In the genomic region with DNA sequence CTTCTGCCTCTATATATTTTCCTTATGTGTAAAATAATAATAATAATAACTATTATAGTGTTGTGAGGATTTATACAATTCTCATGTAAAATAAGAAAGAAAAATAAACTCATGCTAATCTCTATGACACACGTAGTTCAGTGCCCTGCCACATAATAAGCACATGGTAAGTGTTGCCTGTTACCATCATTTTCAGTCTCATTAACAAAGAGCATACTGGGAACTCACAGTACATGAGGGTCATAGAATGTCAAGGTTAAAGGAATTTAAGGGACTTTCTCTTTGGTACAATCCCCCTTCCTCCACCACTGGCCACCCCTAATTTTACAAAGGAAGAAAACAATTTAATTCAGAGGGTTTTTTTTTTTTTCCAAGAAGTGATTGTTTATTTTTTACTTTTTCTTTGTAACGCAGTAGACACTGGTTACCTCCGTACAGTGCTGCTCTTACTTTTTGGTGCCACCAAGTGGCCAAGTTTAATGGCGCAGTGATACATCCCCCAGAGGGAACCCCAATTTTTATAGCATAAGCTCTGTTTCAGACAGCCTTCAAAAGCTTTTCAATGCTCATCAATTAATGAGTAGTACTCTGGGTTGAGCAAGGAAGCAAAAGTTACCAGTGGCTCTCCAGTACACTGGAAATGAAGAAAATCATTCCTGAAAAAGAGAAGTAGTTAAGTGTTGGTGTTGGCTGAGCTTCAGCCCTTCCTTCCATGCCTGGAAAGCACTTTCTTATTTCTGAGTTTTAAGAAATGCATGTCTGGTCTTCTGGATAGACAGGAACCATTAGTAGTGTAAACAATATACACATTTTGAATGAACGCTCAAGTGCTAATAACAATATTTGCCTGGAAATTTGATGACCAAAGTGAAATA, we compare ENCODE assay signal across 8 cellular contexts.
DNase-seq lines count a peak whose midpoint lies in the region; ATAC-seq, FAIRE-seq and TF ChIP-seq lines count a peak whose summit lies in the region.

No MANE protein-coding gene starts in this region.

- TF ChIP-seq POLR2A in A549 (IDR thresholded peaks at IDR 0.05; ENCODE audit: low read length) (no peak), esophagus squamous epithelium (IDR thresholded peaks at IDR 0.05) (no peak)

- FAIRE-seq in A549 (lab: Jason Lieb, UNC) (no peak), pancreas (lab: Jason Lieb, UNC) (no peak), urothelium cell line (lab: Jason Lieb, UNC) (no peak)

- no peak overlapping the region for H3K4me3 Mint-ChIP-seq in activated CD8-positive, alpha-beta memory T cell treated with anti-CD3 and anti-CD28 coated beads, Interleukin-2, amount 10 ng/mL, durations not matched to agents 7 days and 5 days

- no peak overlapping the region for H3K4me2 ChIP-seq in A549

- DNase-seq in A549 (ENCODE audit: low read depth in 1 of 2, low spot score in 1 of 2) (peak; percentile 25 to 29), GM13976 (ENCODE audit: low spot score) (peak; percentile 52), NCI-H345 (lab: John Stamatoyannopoulos, UW) (peak; percentile 39), esophagus squamous epithelium (lab: John Stamatoyannopoulos, UW) (no peak), pancreas (no peak), urothelium cell line (ENCODE audit: low spot score) (peak; percentile 56)
- peak; percentile 83 for DNase-seq in activated CD8-positive, alpha-beta memory T cell treated with anti-CD3 and anti-CD28 coated beads, Interleukin-2, amount 10 ng/mL, durations not matched to agents 7 days and 5 days

- peaks cover 4% of the 10 kb centered on the region for H3K9me3 Mint-ChIP-seq in activated CD8-positive, alpha-beta memory T cell treated with anti-CD3 and anti-CD28 coated beads, Interleukin-2, amount 10 ng/mL, durations not matched to agents 7 days and 5 days (ENCODE audit: low read depth)

- TF ChIP-seq CTCF in A549 (IDR thresholded peaks at IDR 0.05): peak; percentile 62
- peak; percentile 62 for TF ChIP-seq CTCF in GM13976 (IDR thresholded peaks at IDR 0.05; ENCODE audit: borderline replicate concordance, control extremely low read depth, extremely low read depth, insufficient read depth, missing control alignments)
- TF ChIP-seq CTCF in esophagus squamous epithelium (IDR thresholded peaks at IDR 0.05): peak; percentile 45 to 79 (median 68)
- TF ChIP-seq CTCF in pancreas (IDR thresholded peaks at IDR 0.05): peak in 3 of 4 donors; percentile 16 to 28 (median 25)

- H3K4me3 ChIP-seq in A549 (no peak overlapping the region), esophagus squamous epithelium (no peak overlapping the region), pancreas (no peak overlapping the region)

- CTCF ChIA-PET in A549 (lab: Yijun Ruan, JAX): interaction anchor here (0.6 to 2.5 kb wide), 12 partner anchors 12 to 511 kb away, joined by 3 to 9 read pairs (median 4); partner anchors contain the start of gene TMEM200A
- CTCF ChIA-PET in activated CD8-positive, alpha-beta memory T cell treated with anti-CD3 and anti-CD28 coated beads, Interleukin-2, amount 10 ng/mL, durations not matched to agents 7 days and 5 days (lab: Charles Lee): interaction anchor here (0.6 to 4.7 kb wide), 42 partner anchors 10 to 677 kb away, joined by 3 to 37 read pairs (median 4); partner anchors contain the start of gene TMEM200A

- no peak for TF ChIP-seq EP300 in A549 (IDR thresholded peaks at IDR 0.05)

- H3K9me3 ChIP-seq in A549 (no peaks in the 10 kb centered on the region), esophagus squamous epithelium (no peaks in the 10 kb centered on the region), pancreas (no peaks in the 10 kb centered on the region)

- POLR2A ChIA-PET in A549 (lab: Yijun Ruan, JAX): no interaction called here

- intact Hi-C loops in esophagus squamous epithelium (cut with DNase I) (loop anchor here (5.0 kb wide), 1 partner anchor 376 kb away; no protein-coding TSS in a partner anchor), pancreas (cut with DNase I) (no loop called here)

- H3K4me1 Mint-ChIP-seq in activated CD8-positive, alpha-beta memory T cell treated with anti-CD3 and anti-CD28 coated beads, Interleukin-2, amount 10 ng/mL, durations not matched to agents 7 days and 5 days: peaks cover 43% of the 10 kb centered on the region

- peaks cover 24% of the 10 kb centered on the region for H3K36me3 Mint-ChIP-seq in activated CD8-positive, alpha-beta memory T cell treated with anti-CD3 and anti-CD28 coated beads, Interleukin-2, amount 10 ng/mL, durations not matched to agents 7 days and 5 days

- H3K27me3 ChIP-seq in esophagus squamous epithelium: peaks cover 0 to 12% (median 0%) of the 10 kb centered on the region in 4 donors
- H3K27me3 ChIP-seq in pancreas: no peaks in the 10 kb centered on the region

- H3K27ac Mint-ChIP-seq in activated CD8-positive, alpha-beta memory T cell treated with anti-CD3 and anti-CD28 coated beads, Interleukin-2, amount 10 ng/mL, durations not matched to agents 7 days and 5 days: peak overlapping the region; percentile 69

- WGBS in A549 (ENCODE audit: missing lambda C conversion rate): 2% methylated on average over 5 of the region's 5 CpGs
- WGBS in esophagus squamous epithelium, 2 donors: 9 to 21% methylated on average over 5 of the region's 5 CpGs
- 16 to 26% methylated on average over 5 of the region's 5 CpGs for WGBS in pancreas, 2 donors

- H3K4me1 ChIP-seq in A549 (no peaks in the 10 kb centered on the region), esophagus squamous epithelium (peaks cover 0 to 4% (median 0%) of the 10 kb centered on the region in 3 donors), pancreas (no peaks in the 10 kb centered on the region)

- H3K36me3 ChIP-seq in esophagus squamous epithelium: no peaks in the 10 kb centered on the region
- H3K36me3 ChIP-seq in pancreas: no peaks in the 10 kb centered on the region

- ATAC-seq in A549 (peak; percentile 83 to 92; a peak in 4 of 6 replicates), HG02852 (IDR thresholded peaks at IDR 0.05; ENCODE audit: unreplicated experiment) (peak; percentile 91), pancreas (peak in 3 of 4 donors; percentile 71 to 86 (median 75))
- ATAC-seq in activated CD8-positive, alpha-beta memory T cell treated with anti-CD3 and anti-CD28 coated beads, Interleukin-2, amount 10 ng/mL, durations not matched to agents 7 days and 5 days: peak; percentile 99

- H3K27ac ChIP-seq in A549 (no peak overlapping the region), esophagus squamous epithelium (no peak overlapping the region), pancreas (no peak overlapping the region)

- in situ Hi-C loops in GM13976 (cut with MboI; ENCODE audit: low sequenced_read_pairs, unreplicated experiment): loop anchor here (25.0 kb wide), 1 partner anchor 636 kb away; no protein-coding TSS in a partner anchor

- TF ChIP-seq RAD21 in A549 (conservative IDR thresholded peaks at IDR 0.05 in 1 of 2, IDR thresholded peaks at IDR 0.05 in 1 of 2): peak; percentile 65 to 70

- no peaks in the 10 kb centered on the region for H3K27me3 Mint-ChIP-seq in activated CD8-positive, alpha-beta memory T cell treated with anti-CD3 and anti-CD28 coated beads, Interleukin-2, amount 10 ng/mL, durations not matched to agents 7 days and 5 days

TF ChIP-seq in A549, 52 proteins besides CTCF, POLR2A, EP300 and RAD21:
- TF ChIP-seq USF2 (IDR thresholded peaks at IDR 0.05) (no peak), JUNB (IDR thresholded peaks at IDR 0.05) (no peak), CHD4 (IDR thresholded peaks at IDR 0.05; ENCODE audit: borderline replicate concordance) (no peak), CBX8 (IDR thresholded peaks at IDR 0.05) (no peak), SMC3 (IDR thresholded peaks at IDR 0.05) (peak; percentile 61), HEYL (CRISPR knock-in tag; IDR thresholded peaks at IDR 0.05) (no peak)

Comparison
In these comparisons a context has a peak if more than half of its experiments do, and no peak if none do; other contexts are left out.
1. DNase-seq: peak in A549 (2 of 2), GM13976 (single experiment), NCI-H345 (single experiment), activated CD8-positive, alpha-beta memory T cell treated with anti-CD3 and anti-CD28 coated beads, Interleukin-2, amount 10 ng/mL, durations not matched to agents 7 days and 5 days (single experiment) and urothelium cell line (single experiment); none in esophagus squamous epithelium (single experiment) and pancreas (0 of 6).
2. Peak in every context shown above with its lines, with median percentiles within 50 percentile points of each other: ATAC-seq and CTCF ChIP-seq.